In the genomic region with DNA sequence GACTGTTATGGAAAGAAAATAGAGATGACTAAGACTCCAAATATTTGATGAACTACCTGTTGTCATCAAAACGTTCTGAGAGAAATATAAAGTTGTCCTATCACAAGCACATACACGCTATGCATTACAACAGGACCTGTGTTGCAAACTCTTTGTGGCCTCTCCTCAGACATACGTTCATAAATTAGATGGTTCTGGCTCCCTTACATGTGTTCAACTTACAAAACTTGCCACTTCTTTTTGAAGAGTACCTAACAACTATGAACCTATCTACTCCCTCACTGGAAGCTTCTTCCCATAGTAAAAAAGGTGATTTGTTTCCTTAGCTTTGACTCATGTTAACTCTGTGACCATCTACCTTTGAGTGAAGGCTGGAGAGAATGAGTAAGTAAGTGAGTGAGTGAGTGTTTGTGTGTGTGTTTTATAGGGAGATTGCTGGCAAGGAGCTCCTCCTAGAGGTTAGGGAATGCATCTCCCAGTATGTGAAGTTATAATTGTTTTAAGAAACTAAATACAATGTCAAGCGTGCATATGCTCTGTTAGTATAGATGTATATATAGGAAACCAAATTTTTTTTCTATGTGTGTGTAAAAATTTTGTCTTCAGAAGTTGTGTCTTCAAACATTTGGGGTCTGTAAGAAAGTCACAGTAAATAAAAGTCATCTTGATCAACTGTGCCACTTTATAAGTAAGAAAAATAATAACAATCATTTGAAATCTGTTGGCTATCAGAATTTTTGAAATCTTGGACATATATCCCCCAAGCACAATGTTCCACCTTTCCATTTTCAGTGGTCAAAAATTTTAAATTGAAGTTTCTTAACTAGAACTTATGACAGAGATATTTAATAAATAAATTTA, we compare ENCODE assay signal across 8 cellular contexts.
DNase-seq lines count a peak whose midpoint lies in the region; ATAC-seq and TF ChIP-seq lines count a peak whose summit lies in the region.

No MANE protein-coding gene starts in this region.

- no peak overlapping the region for H3K9ac ChIP-seq in SU-DHL-6 (ENCODE audit: low read length)

- no peaks in the 10 kb centered on the region for H3K9me3 ChIP-seq in SU-DHL-6 (ENCODE audit: insufficient read depth, low read length)

- no peak overlapping the region for H3K4me3 ChIP-seq in SU-DHL-6 (ENCODE audit: insufficient read depth, low read length, poor library complexity, severe bottlenecking)

- ATAC-seq in GM19395 (IDR thresholded peaks at IDR 0.05; ENCODE audit: unreplicated experiment) = peak; percentile 71
- peak; percentile 99 for ATAC-seq in foreskin keratinocyte

- H3K4me1 ChIP-seq in foreskin keratinocyte = no peaks in the 10 kb centered on the region

- DNase-seq in DMS 273 (lab: John Stamatoyannopoulos, UW; ENCODE audit: unreplicated experiment) (peak; percentile 66), LHCN-M2 (ENCODE audit: low read depth) (peak; percentile 77), foreskin keratinocyte (peak; percentile 81 to 91), pulmonary artery endothelial cell (ENCODE audit: low read depth, low spot score) (peak; percentile 57)
- DNase-seq in NK-92 treated with Interleukin-12 subunit alpha and Interleukin-12 subunit beta, amount 100 ng/mL, for 24 hours (lab: John Stamatoyannopoulos, UW) = no peak
- no peak for DNase-seq in activated naive CD4-positive, alpha-beta T cell (lab: John Stamatoyannopoulos, UW)

- no peak overlapping the region for H3K27ac ChIP-seq in SU-DHL-6 (ENCODE audit: low read depth, low read length)
- no peak overlapping the region for H3K27ac ChIP-seq in foreskin keratinocyte

- TF ChIP-seq CTCF in SU-DHL-6 (IDR thresholded peaks at IDR 0.05; ENCODE audit: insufficient read depth, low read length, poor library complexity, severe bottlenecking) (peak; percentile 69), foreskin keratinocyte (conservative IDR thresholded peaks at IDR 0.05) (peak; percentile 97)

- H3K27me3 ChIP-seq in SU-DHL-6 (ENCODE audit: low read length) (no peaks in the 10 kb centered on the region), foreskin keratinocyte (no peaks in the 10 kb centered on the region)

- H3K79me2 ChIP-seq in SU-DHL-6 (ENCODE audit: insufficient read depth, low read length) = no peaks in the 10 kb centered on the region

- H3K4me2 ChIP-seq in SU-DHL-6 (ENCODE audit: low read depth, low read length, poor library complexity, severe bottlenecking) = no peak overlapping the region

- peak overlapping the region; percentile 71 for H2AFZ ChIP-seq in SU-DHL-6 (ENCODE audit: low read depth, low read length, severe bottlenecking)

- H3F3A ChIP-seq in SU-DHL-6 (ENCODE audit: insufficient read depth) = no peaks in the 10 kb centered on the region

- no peaks in the 10 kb centered on the region for H4K20me1 ChIP-seq in SU-DHL-6 (ENCODE audit: low read depth, low read length)

- H3K9me2 ChIP-seq in SU-DHL-6 (replicated peaks; ENCODE audit: insufficient read depth, low read length) = no peaks in the 10 kb centered on the region

- no peaks in the 10 kb centered on the region for H3K36me3 ChIP-seq in SU-DHL-6 (ENCODE audit: low read length)

Comparison
In these comparisons a context has a peak if more than half of its experiments do, and no peak if none do; other contexts are left out.
1. DNase-seq: peak in DMS 273 (single experiment), LHCN-M2 (single experiment), foreskin keratinocyte (2 of 2) and pulmonary artery endothelial cell (single experiment); none in NK-92 treated with Interleukin-12 subunit alpha and Interleukin-12 subunit beta, amount 100 ng/mL, for 24 hours (single experiment) and activated naive CD4-positive, alpha-beta T cell (0 of 4).